Comparison of ENCODE assay signal across 8 cellular contexts in genomic region chr2:148643421-148643820, GRCh38. TPM values are rescaled to one million over a fixed set of nuclear protein-coding genes. Genes with fewer than 3 reads are reported as not detected.
DNase-seq lines count a peak whose midpoint lies in the region; ATAC-seq and TF ChIP-seq lines count a peak whose summit lies in the region.

No MANE protein-coding gene starts in this region.

- H3K27ac Mint-ChIP-seq in activated T-cell treated with anti-CD3 and anti-CD28 coated beads, Interleukin-2, amount 50 U/mL, for 72 hours, result peak overlapping the region; percentile 92

- H3K27me3 Mint-ChIP-seq in activated T-cell treated with anti-CD3 and anti-CD28 coated beads, Interleukin-2, amount 50 U/mL, for 72 hours (ENCODE audit: low read depth), result peaks cover 5% of the 10 kb centered on the region

- peaks cover 4% of the 10 kb centered on the region for H3K4me1 ChIP-seq in ovary (ENCODE audit: insufficient read depth)

- peaks cover 5 to 6% of the 10 kb centered on the region in 2 donors for H3K36me3 Mint-ChIP-seq in activated T-cell treated with anti-CD3 and anti-CD28 coated beads, Interleukin-2, amount 50 U/mL, for 72 hours (ENCODE audit: insufficient read depth in 2 of 2)

- intact Hi-C loops in ovary (cut with DNase I), result loop anchor here in 1 of 4 donors (10.0 kb wide), 1 partner anchor 171 kb away; no protein-coding TSS in a partner anchor

- DNase-seq in activated T-cell treated with anti-CD3 and anti-CD28 coated beads, Interleukin-2, amount 50 U/mL, for 72 hours, result peak; percentile 31 to 35
- no peak for DNase-seq in activated T-cell treated with anti-CD3 and anti-CD28 coated beads, Interleukin-2, amount 50 U/mL, for 48 hours
- no peak for DNase-seq in astrocyte of the spinal cord (ENCODE audit: low read depth, low spot score)
- no peak for DNase-seq in ovary
- DNase-seq in NAMALWA (ENCODE audit: low spot score), result no peak
- DNase-seq in stimulated activated CD4-positive, alpha-beta T cell treated with anti-CD3 and anti-CD28 coated beads, Interleukin-4, amount 100 ng/mL, for 1 hour, result no peak
- DNase-seq in foreskin melanocyte, result no peak

- no peak for TF ChIP-seq CTCF in astrocyte of the spinal cord (IDR thresholded peaks at IDR 0.05; ENCODE audit: low read depth, low read length)
- no peak for TF ChIP-seq CTCF in ovary (IDR thresholded peaks at IDR 0.05)

- no peaks in the 10 kb centered on the region for H3K27me3 ChIP-seq in ovary

- peak; percentile 50 to 52 for ATAC-seq in activated T-cell treated with anti-CD3 and anti-CD28 coated beads, Interleukin-2, amount 50 U/mL, for 72 hours (replicated peaks in 1 of 2)
- ATAC-seq in HG03196 (IDR thresholded peaks at IDR 0.05; ENCODE audit: unreplicated experiment), result peak; percentile 21

- no peaks in the 10 kb centered on the region for H3K9me3 Mint-ChIP-seq in activated T-cell treated with anti-CD3 and anti-CD28 coated beads, Interleukin-2, amount 50 U/mL, for 72 hours

- 27 to 30% (median 28%) methylated on average over 5 of the region's 5 CpGs for WGBS in ovary, 3 donors

- H3K9me3 ChIP-seq in ovary, result no peaks in the 10 kb centered on the region

- no peak for TF ChIP-seq EP300 in ovary (IDR thresholded peaks at IDR 0.05)

- no peaks in the 10 kb centered on the region for H3K36me3 ChIP-seq in ovary

- peak overlapping the region; percentile 94 to 95 for H3K4me3 Mint-ChIP-seq in activated T-cell treated with anti-CD3 and anti-CD28 coated beads, Interleukin-2, amount 50 U/mL, for 72 hours

- TF ChIP-seq POLR2A in ovary (IDR thresholded peaks at IDR 0.05), result no peak

- in situ Hi-C loops in astrocyte of the spinal cord (cut with HindIII; ENCODE audit: low sequenced_read_pairs), result no loop called here

- peak overlapping the region; percentile 77 for H3K4me3 ChIP-seq in astrocyte of the spinal cord (ENCODE audit: low read depth, low read length)
- peak overlapping the region; percentile 86 for H3K4me3 ChIP-seq in ovary

- peaks cover 30% of the 10 kb centered on the region for H3K4me1 Mint-ChIP-seq in activated T-cell treated with anti-CD3 and anti-CD28 coated beads, Interleukin-2, amount 50 U/mL, for 72 hours (ENCODE audit: low read depth)

- no peak overlapping the region for H3K27ac ChIP-seq in ovary

RNA-seq across cellular contexts. Expression of gene EPC2, which starts 1.1 kb away (rescaled TPM):
- 10 to 100 TPM; 33.2 to 37.2 TPM for total RNA-seq in activated T-cell treated with anti-CD3 and anti-CD28 coated beads, Interleukin-2, amount 50 U/mL, for 72 hours
- 10 to 100 TPM; 25.7 to 53.4 (median 44.5) TPM for total RNA-seq in ovary
- polyA plus RNA-seq in ovary, result 10 to 100 TPM; 27.5 to 35.2 TPM

Comparison
In these comparisons a context has a peak if more than half of its experiments do, and no peak if none do; other contexts are left out.
1. DNase-seq: peak in activated T-cell treated with anti-CD3 and anti-CD28 coated beads, Interleukin-2, amount 50 U/mL, for 72 hours (2 of 2); none in activated T-cell treated with anti-CD3 and anti-CD28 coated beads, Interleukin-2, amount 50 U/mL, for 48 hours (0 of 2), astrocyte of the spinal cord (single experiment), ovary (0 of 5), NAMALWA (single experiment), stimulated activated CD4-positive, alpha-beta T cell treated with anti-CD3 and anti-CD28 coated beads, Interleukin-4, amount 100 ng/mL, for 1 hour (single experiment) and foreskin melanocyte (single experiment).